Comparison of ENCODE assay signal across 1 cellular context in the genomic region with DNA sequence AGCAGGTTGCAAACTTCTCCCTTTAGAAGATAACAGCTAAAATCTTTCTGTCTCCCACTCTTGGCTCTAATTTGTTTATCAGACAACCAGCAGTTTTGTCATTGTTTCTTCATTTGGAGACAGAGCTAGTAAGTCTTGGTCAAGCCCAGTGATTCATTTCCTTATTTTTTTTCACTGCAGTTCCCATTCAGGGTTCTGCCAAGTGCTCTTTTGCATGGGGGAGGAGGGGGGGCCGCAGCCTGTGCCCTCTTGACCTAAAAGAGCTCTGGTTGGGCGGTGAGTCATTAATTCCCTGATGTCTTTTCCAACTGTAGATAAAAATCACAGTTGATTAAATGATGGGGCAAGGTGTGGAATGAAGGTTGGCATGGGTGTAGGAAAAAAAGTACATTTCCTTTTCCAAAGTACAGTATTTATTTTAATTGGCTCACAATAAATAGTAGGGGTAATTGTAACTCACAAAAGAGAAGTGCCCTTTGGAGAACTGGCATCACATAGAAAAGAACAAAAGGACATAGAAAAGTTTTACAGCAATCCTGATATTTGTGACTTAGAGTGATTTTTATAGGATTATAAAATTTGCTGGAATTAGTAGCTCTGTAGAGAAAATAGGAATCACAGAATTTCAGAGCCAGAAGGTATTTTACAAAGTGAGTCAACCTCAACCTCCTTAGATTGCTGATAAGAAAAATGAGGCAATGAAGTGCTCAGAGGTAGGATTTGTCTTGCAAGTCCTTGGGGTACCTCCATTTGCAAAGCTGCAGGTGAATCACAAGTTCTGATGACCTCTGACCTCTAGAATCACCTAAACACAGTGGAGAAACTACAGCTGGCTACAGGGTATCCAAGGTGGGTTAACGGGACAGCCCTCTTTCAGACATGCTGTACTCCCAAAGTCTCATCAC.
TF ChIP-seq lines count a peak whose summit lies in the region.

No MANE protein-coding gene starts in this region.

TF ChIP-seq in HEK293, 187 proteins besides CTCF, POLR2A, EP300 and RAD21 (continued from another document):
- TF ChIP-seq, protein P1, sequence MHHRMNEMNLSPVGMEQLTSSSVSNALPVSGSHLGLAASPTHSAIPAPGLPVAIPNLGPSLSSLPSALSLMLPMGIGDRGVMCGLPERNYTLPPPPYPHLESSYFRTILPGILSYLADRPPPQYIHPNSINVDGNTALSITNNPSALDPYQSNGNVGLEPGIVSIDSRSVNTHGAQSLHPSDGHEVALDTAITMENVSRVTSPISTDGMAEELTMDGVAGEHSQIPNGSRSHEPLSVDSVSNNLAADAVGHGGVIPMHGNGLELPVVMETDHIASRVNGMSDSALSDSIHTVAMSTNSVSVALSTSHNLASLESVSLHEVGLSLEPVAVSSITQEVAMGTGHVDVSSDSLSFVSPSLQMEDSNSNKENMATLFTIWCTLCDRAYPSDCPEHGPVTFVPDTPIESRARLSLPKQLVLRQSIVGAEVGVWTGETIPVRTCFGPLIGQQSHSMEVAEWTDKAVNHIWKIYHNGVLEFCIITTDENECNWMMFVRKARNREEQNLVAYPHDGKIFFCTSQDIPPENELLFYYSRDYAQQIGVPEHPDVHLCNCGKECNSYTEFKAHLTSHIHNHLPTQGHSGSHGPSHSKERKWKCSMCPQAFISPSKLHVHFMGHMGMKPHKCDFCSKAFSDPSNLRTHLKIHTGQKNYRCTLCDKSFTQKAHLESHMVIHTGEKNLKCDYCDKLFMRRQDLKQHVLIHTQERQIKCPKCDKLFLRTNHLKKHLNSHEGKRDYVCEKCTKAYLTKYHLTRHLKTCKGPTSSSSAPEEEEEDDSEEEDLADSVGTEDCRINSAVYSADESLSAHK (tag by site-specific recombination; IDR thresholded peaks at IDR 0.05): 0 out of 2 replicates have a peak, but pooled peaks have one; percentile 20
- TF ChIP-seq TRIM28 (IDR thresholded peaks at IDR 0.05; ENCODE audit: borderline replicate concordance, low read length) (no peak), ZNF23 (tag by site-specific recombination; IDR thresholded peaks at IDR 0.05; ENCODE audit: borderline replicate concordance) (no peak)
